In the genomic region with DNA sequence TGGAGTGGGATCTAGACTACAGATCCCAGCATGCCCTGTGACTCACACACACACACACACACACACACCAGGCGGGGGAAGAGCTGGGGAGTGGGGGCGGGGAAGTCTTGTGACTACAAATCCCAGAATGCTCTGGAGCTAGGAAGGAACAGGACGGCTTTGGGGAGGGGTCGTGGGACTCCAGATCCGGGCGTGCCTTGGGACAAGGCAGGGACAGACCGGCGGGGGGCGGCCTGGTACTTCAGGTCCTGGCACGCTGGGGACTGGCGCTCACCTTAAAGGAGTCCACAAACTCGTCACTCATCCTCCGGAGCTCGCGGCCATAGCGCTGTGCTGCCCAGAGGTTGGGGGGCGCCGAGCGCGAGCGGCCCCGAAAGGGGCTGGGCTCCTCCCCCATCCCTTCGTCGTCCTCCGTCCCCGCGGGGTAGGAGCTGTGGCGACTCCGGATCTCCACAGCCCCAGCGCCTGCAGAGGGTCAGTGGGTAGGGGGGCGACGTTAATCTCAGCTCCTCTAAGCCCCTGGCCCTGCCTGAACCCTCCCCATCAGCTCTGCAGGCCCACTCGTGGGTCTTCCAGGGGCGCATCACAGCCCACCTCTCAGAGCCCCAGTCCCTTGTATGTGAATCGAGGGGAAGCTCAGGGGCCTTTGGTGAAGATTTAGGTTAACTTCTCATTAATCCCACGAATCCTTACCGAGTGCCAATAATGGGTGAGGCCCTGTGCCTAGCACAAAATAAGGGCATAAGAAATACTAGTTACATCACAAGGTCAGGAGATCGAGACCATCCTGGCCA, we compare ENCODE assay signal across 8 cellular contexts. TPM values are rescaled to one million over a fixed set of nuclear protein-coding genes. Genes with fewer than 3 reads are reported as not detected.
A peak's percentile ranks its signal among the peaks of the same experiment; 100 is the strongest.
DNase-seq lines count a peak whose midpoint lies in the region; ATAC-seq and TF ChIP-seq lines count a peak whose summit lies in the region.

No MANE protein-coding gene starts in this region.

- H3K4me2 ChIP-seq in BLaER1 treated with 17β-estradiol and CSF1 and Interleukin-3, amounts not matched to agents 10 nM and 100 nM, result peak overlapping the region; percentile 92 to 99 (median 99)

- peaks cover 37% of the 10 kb centered on the region for H3K4me1 Mint-ChIP-seq in HFFc6 (ENCODE audit: low read depth)
- peaks cover 40% of the 10 kb centered on the region for H3K4me1 Mint-ChIP-seq in dendritic cell treated with granulocyte-macrophage colony-stimulating factor and Interleukin-4, amounts not matched to agents 40 ng/mL and 50 ng/mL, for 4 days (ENCODE audit: low read depth)

- peak overlapping the region; percentile 96 for H3K4me3 Mint-ChIP-seq in HFFc6
- peak overlapping the region; percentile 91 for H3K4me3 Mint-ChIP-seq in dendritic cell treated with granulocyte-macrophage colony-stimulating factor and Interleukin-4, amounts not matched to agents 40 ng/mL and 50 ng/mL, for 4 days

- peaks cover 10 to 41% (median 18%) of the 10 kb centered on the region in 11 experiments; a peak in 17 of 22 replicates for H3K36me3 ChIP-seq in BLaER1 treated with 17β-estradiol and CSF1 and Interleukin-3, amounts not matched to agents 10 nM and 100 nM
- peaks cover 0 to 25% of the 10 kb centered on the region in 2 donors for H3K36me3 ChIP-seq in left lung

- H3K27ac Mint-ChIP-seq in HFFc6, result peak overlapping the region; percentile 99
- peak overlapping the region; percentile 91 for H3K27ac Mint-ChIP-seq in dendritic cell treated with granulocyte-macrophage colony-stimulating factor and Interleukin-4, amounts not matched to agents 40 ng/mL and 50 ng/mL, for 4 days

- intact Hi-C loops in dendritic cell treated with granulocyte-macrophage colony-stimulating factor and Interleukin-4, amounts not matched to agents 40 ng/mL and 50 ng/mL, for 4 days (cut with micrococcal nuclease), result loop anchor here (2.0 kb wide), 1 partner anchor 31 kb away; the partner anchor contains the start of gene FKBP2
- intact Hi-C loops in left lung (cut with DNase I), result no loop called here

- H3K27me3 Mint-ChIP-seq in HFFc6 (ENCODE audit: insufficient read depth), result peaks cover 12% of the 10 kb centered on the region
- H3K27me3 Mint-ChIP-seq in dendritic cell treated with granulocyte-macrophage colony-stimulating factor and Interleukin-4, amounts not matched to agents 40 ng/mL and 50 ng/mL, for 4 days, result no peaks in the 10 kb centered on the region

- DNase-seq in HFFc6 (no peak), NCI-H748 (lab: John Stamatoyannopoulos, UW; ENCODE audit: unreplicated experiment) (peak; percentile 96), left lung (peak; percentile 91)
- peak; percentile 68 to 81 for DNase-seq in activated CD4-positive, alpha-beta T cell treated with anti-CD3 and anti-CD28 coated beads, Interleukin-2, amount 50 U/mL, for 24 hours (ENCODE audit: low read depth in 1 of 2, low spot score in 1 of 2)
- DNase-seq in stimulated activated CD4-positive, alpha-beta T cell treated with anti-CD3 and anti-CD28 coated beads, Interleukin-1b, Interleukin-23, amount 100 ng/mL, for 48 hours, result peak; percentile 84

- H3K9me3 ChIP-seq in BLaER1 treated with 17β-estradiol and CSF1 and Interleukin-3, amounts not matched to agents 10 nM and 100 nM (replicated peaks in 1 of 11), result no peaks in the 10 kb centered on the region
- H3K9me3 ChIP-seq in left lung, result no peaks in the 10 kb centered on the region

- 0 out of 2 replicates have a peak, but pooled peaks have one; percentile 22 for TF ChIP-seq CTCF in HFFc6 (IDR thresholded peaks at IDR 0.05)
- TF ChIP-seq CTCF in left lung (IDR thresholded peaks at IDR 0.05), result peak in 1 of 2 donors; percentile 13

- H3K4me3 ChIP-seq in BLaER1 treated with 17β-estradiol and CSF1 and Interleukin-3, amounts not matched to agents 10 nM and 100 nM, result peak overlapping the region; percentile 60 to 87 (median 74)
- H3K4me3 ChIP-seq in left lung, result peak overlapping the region; percentile 60 to 67

- ATAC-seq in left lung (peak; percentile 31), GM18907 (IDR thresholded peaks at IDR 0.05; ENCODE audit: unreplicated experiment) (no peak)

- no peaks in the 10 kb centered on the region for H3K27me3 ChIP-seq in BLaER1 treated with 17β-estradiol and CSF1 and Interleukin-3, amounts not matched to agents 10 nM and 100 nM
- no peaks in the 10 kb centered on the region for H3K27me3 ChIP-seq in left lung

- peaks cover 44 to 59% (median 49%) of the 10 kb centered on the region in 10 experiments for H3K4me1 ChIP-seq in BLaER1 treated with 17β-estradiol and CSF1 and Interleukin-3, amounts not matched to agents 10 nM and 100 nM
- peaks cover 13 to 44% of the 10 kb centered on the region in 2 donors for H3K4me1 ChIP-seq in left lung

- peaks cover 14% of the 10 kb centered on the region; the same call in 1 of the 2 replicates for H3K36me3 Mint-ChIP-seq in HFFc6 (ENCODE audit: low read depth)
- H3K36me3 Mint-ChIP-seq in dendritic cell treated with granulocyte-macrophage colony-stimulating factor and Interleukin-4, amounts not matched to agents 40 ng/mL and 50 ng/mL, for 4 days (ENCODE audit: low read depth), result peaks cover 68% of the 10 kb centered on the region

- peak overlapping the region; percentile 64 to 98 (median 96) for H3K27ac ChIP-seq in BLaER1 treated with 17β-estradiol and CSF1 and Interleukin-3, amounts not matched to agents 10 nM and 100 nM
- peak overlapping the region; percentile 94 to 97 for H3K27ac ChIP-seq in left lung

- peak overlapping the region; percentile 85 to 94 (median 91) for H3K9ac ChIP-seq in BLaER1 treated with 17β-estradiol and CSF1 and Interleukin-3, amounts not matched to agents 10 nM and 100 nM

- peaks cover 0 to 1% (median 0%) of the 10 kb centered on the region in 11 experiments; a peak in 2 of 22 replicates for H4K20me1 ChIP-seq in BLaER1 treated with 17β-estradiol and CSF1 and Interleukin-3, amounts not matched to agents 10 nM and 100 nM

- H3K9me3 Mint-ChIP-seq in HFFc6, result no peaks in the 10 kb centered on the region
- no peaks in the 10 kb centered on the region for H3K9me3 Mint-ChIP-seq in dendritic cell treated with granulocyte-macrophage colony-stimulating factor and Interleukin-4, amounts not matched to agents 40 ng/mL and 50 ng/mL, for 4 days

RNA-seq across cellular contexts. Expression of gene BAD, which starts 12.9 kb away (rescaled TPM):
- total RNA-seq in HFFc6 (2021; fragmentation: NEBNext Ultra II Directional; extraction: Animal tissue kit (Norgen Biotek cat#: 25700)), result 10 to 100 TPM; 65.9 to 75.0 (median 68.8) TPM
- 10 to 100 TPM; 58.8 to 71.4 TPM for total RNA-seq in left lung

RNA-seq across cellular contexts. Expression of gene GPR137, which starts 14.1 kb away (rescaled TPM):
- 10 to 100 TPM; 27.9 to 42.1 (median 34.7) TPM for total RNA-seq in HFFc6 (2021; fragmentation: NEBNext Ultra II Directional; extraction: Animal tissue kit (Norgen Biotek cat#: 25700))
- total RNA-seq in left lung, result 10 to 100 TPM; 34.1 to 39.6 TPM

RNA-seq across cellular contexts. Expression of gene KCNK4, which starts 19.6 kb away (rescaled TPM):
- total RNA-seq in HFFc6 (2021; fragmentation: NEBNext Ultra II Directional; extraction: Animal tissue kit (Norgen Biotek cat#: 25700)), result under 1 TPM in 1 of 6 experiments, not detected in 5; 0.14 TPM
- not detected for total RNA-seq in left lung

RNA-seq across cellular contexts. Expression of gene PLCB3, which starts 20.2 kb away (rescaled TPM):
- 10 to 100 TPM; 48.1 to 58.0 (median 51.8) TPM for total RNA-seq in HFFc6 (2021; fragmentation: NEBNext Ultra II Directional; extraction: Animal tissue kit (Norgen Biotek cat#: 25700))
- total RNA-seq in left lung, result 10 to 100 TPM; 39.1 to 42.7 TPM

RNA-seq across cellular contexts. Expression of gene PPP1R14B, which starts 24.8 kb away (rescaled TPM):
- 100 to 1,000 TPM; 386 to 478 (median 429) TPM for total RNA-seq in HFFc6 (2021; fragmentation: NEBNext Ultra II Directional; extraction: Animal tissue kit (Norgen Biotek cat#: 25700))
- total RNA-seq in left lung, result 100 to 1,000 TPM; 154 to 200 TPM
